1 cellular context compared by ENCODE assay signal in the genomic region with DNA sequence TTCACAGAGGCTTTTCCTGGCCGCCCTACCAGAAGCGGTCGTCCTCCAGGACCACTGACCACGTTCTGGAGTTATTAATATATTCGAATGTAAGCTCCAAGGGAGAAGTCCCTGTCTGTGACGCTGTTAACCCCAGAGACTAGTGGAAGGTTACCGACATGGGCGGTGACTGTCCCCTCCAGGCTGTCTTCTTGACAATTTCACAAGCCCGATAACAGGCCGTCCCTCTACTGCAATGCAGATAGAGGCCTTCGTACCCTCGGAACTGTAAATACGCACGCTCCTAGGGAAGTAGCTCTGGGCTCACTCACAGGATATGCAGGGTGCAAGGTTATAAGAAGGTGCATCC.
TF ChIP-seq lines count a peak whose summit lies in the region.

No MANE protein-coding gene starts in this region.

TF ChIP-seq in HepG2, 621 proteins besides CTCF, POLR2A, EP300 and RAD21 (continued from another document and continues in another):
- TF ChIP-seq, protein P1, sequence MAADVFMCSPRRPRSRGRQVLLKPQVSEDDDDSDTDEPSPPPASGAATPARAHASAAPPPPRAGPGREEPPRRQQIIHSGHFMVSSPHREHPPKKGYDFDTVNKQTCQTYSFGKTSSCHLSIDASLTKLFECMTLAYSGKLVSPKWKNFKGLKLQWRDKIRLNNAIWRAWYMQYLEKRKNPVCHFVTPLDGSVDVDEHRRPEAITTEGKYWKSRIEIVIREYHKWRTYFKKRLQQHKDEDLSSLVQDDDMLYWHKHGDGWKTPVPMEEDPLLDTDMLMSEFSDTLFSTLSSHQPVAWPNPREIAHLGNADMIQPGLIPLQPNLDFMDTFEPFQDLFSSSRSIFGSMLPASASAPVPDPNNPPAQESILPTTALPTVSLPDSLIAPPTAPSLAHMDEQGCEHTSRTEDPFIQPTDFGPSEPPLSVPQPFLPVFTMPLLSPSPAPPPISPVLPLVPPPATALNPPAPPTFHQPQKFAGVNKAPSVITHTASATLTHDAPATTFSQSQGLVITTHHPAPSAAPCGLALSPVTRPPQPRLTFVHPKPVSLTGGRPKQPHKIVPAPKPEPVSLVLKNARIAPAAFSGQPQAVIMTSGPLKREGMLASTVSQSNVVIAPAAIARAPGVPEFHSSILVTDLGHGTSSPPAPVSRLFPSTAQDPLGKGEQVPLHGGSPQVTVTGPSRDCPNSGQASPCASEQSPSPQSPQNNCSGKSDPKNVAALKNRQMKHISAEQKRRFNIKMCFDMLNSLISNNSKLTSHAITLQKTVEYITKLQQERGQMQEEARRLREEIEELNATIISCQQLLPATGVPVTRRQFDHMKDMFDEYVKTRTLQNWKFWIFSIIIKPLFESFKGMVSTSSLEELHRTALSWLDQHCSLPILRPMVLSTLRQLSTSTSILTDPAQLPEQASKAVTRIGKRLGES (CRISPR knock-in tag; IDR thresholded peaks at IDR 0.05; ENCODE audit: borderline replicate concordance) = no peak
- TF ChIP-seq, protein P2, sequence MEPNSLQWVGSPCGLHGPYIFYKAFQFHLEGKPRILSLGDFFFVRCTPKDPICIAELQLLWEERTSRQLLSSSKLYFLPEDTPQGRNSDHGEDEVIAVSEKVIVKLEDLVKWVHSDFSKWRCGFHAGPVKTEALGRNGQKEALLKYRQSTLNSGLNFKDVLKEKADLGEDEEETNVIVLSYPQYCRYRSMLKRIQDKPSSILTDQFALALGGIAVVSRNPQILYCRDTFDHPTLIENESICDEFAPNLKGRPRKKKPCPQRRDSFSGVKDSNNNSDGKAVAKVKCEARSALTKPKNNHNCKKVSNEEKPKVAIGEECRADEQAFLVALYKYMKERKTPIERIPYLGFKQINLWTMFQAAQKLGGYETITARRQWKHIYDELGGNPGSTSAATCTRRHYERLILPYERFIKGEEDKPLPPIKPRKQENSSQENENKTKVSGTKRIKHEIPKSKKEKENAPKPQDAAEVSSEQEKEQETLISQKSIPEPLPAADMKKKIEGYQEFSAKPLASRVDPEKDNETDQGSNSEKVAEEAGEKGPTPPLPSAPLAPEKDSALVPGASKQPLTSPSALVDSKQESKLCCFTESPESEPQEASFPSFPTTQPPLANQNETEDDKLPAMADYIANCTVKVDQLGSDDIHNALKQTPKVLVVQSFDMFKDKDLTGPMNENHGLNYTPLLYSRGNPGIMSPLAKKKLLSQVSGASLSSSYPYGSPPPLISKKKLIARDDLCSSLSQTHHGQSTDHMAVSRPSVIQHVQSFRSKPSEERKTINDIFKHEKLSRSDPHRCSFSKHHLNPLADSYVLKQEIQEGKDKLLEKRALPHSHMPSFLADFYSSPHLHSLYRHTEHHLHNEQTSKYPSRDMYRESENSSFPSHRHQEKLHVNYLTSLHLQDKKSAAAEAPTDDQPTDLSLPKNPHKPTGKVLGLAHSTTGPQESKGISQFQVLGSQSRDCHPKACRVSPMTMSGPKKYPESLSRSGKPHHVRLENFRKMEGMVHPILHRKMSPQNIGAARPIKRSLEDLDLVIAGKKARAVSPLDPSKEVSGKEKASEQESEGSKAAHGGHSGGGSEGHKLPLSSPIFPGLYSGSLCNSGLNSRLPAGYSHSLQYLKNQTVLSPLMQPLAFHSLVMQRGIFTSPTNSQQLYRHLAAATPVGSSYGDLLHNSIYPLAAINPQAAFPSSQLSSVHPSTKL (CRISPR knock-in tag; IDR thresholded peaks at IDR 0.05) = 0 out of 2 replicates have a peak, but pooled peaks have one; percentile 57
- TF ChIP-seq, protein P3, sequence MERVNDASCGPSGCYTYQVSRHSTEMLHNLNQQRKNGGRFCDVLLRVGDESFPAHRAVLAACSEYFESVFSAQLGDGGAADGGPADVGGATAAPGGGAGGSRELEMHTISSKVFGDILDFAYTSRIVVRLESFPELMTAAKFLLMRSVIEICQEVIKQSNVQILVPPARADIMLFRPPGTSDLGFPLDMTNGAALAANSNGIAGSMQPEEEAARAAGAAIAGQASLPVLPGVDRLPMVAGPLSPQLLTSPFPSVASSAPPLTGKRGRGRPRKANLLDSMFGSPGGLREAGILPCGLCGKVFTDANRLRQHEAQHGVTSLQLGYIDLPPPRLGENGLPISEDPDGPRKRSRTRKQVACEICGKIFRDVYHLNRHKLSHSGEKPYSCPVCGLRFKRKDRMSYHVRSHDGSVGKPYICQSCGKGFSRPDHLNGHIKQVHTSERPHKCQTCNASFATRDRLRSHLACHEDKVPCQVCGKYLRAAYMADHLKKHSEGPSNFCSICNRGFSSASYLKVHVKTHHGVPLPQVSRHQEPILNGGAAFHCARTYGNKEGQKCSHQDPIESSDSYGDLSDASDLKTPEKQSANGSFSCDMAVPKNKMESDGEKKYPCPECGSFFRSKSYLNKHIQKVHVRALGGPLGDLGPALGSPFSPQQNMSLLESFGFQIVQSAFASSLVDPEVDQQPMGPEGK (CRISPR knock-in tag; IDR thresholded peaks at IDR 0.05) = no peak
- TF ChIP-seq CEBPB (IDR thresholded peaks at IDR 0.05; ENCODE audit: borderline replicate concordance, low read depth, low read length) (peak; percentile 70), PITX1 (CRISPR knock-in tag; IDR thresholded peaks at IDR 0.05) (0 out of 2 replicates have a peak, but pooled peaks have one; percentile 14), ZNF546 (CRISPR knock-in tag; conservative IDR thresholded peaks at IDR 0.05) (no peak), FLYWCH1 (CRISPR knock-in tag; IDR thresholded peaks at IDR 0.05) (0 out of 2 replicates have a peak, but pooled peaks have one; percentile 27), ZNF180 (CRISPR knock-in tag; IDR thresholded peaks at IDR 0.05; ENCODE audit: borderline replicate concordance, low read depth) (no peak), ETV5 (CRISPR knock-in tag; IDR thresholded peaks at IDR 0.05; ENCODE audit: borderline replicate concordance) (peak; percentile 26; the same call in 1 of the 2 replicates), KLF6 (CRISPR knock-in tag; IDR thresholded peaks at IDR 0.05) (no peak), CREM (IDR thresholded peaks at IDR 0.05) (peak; percentile 37; the same call in 1 of the 2 replicates), CREM (CRISPR knock-in tag; IDR thresholded peaks at IDR 0.05) (no peak), ZNF792 (CRISPR knock-in tag; IDR thresholded peaks at IDR 0.05) (peak; percentile 74; the same call in 1 of the 2 replicates), ZNF354B (CRISPR knock-in tag; IDR thresholded peaks at IDR 0.05) (no peak), ATF7-NPFF (CRISPR knock-in tag; IDR thresholded peaks at IDR 0.05; ENCODE audit: low read depth) (no peak), ARNT2 (CRISPR knock-in tag; IDR thresholded peaks at IDR 0.05; ENCODE audit: low read depth) (no peak), POLR2G (IDR thresholded peaks at IDR 0.05; ENCODE audit: low read depth, low read length) (peak; percentile 73), ZNF615 (CRISPR knock-in tag; IDR thresholded peaks at IDR 0.05; ENCODE audit: borderline replicate concordance) (no peak), NONO (IDR thresholded peaks at IDR 0.05) (no peak), NONO (CRISPR knock-in tag; conservative IDR thresholded peaks at IDR 0.05) (no peak), RARA (CRISPR knock-in tag; IDR thresholded peaks at IDR 0.05) (peak; percentile 8; the same call in 1 of the 2 replicates), ZBTB8A (CRISPR knock-in tag; IDR thresholded peaks at IDR 0.05; ENCODE audit: borderline replicate concordance, low read depth) (no peak), ZNF577 (CRISPR knock-in tag; IDR thresholded peaks at IDR 0.05; ENCODE audit: borderline replicate concordance, low read depth) (no peak), SMAD3 (CRISPR knock-in tag; IDR thresholded peaks at IDR 0.05) (peak; percentile 76; the same call in 1 of the 2 replicates), TBX3 (IDR thresholded peaks at IDR 0.05; ENCODE audit: borderline replicate concordance) (no peak), ZNF614 (CRISPR knock-in tag; IDR thresholded peaks at IDR 0.05; ENCODE audit: borderline replicate concordance) (peak; percentile 83), ZFY (CRISPR knock-in tag; IDR thresholded peaks at IDR 0.05) (peak; percentile 81), FOXA1 (IDR thresholded peaks at IDR 0.05) (no peak), FOXA1 (CRISPR knock-in tag; IDR thresholded peaks at IDR 0.05) (peak; percentile 75), ZSCAN29 (CRISPR knock-in tag; conservative IDR thresholded peaks at IDR 0.05) (no peak), FOXO1 (CRISPR knock-in tag; IDR thresholded peaks at IDR 0.05) (0 out of 2 replicates have a peak, but pooled peaks have one; percentile 53), HNF4G (IDR thresholded peaks at IDR 0.05; ENCODE audit: borderline replicate concordance, low read depth, low read length) (0 out of 2 replicates have a peak, but pooled peaks have one; percentile 17), HNF4G (CRISPR knock-in tag; IDR thresholded peaks at IDR 0.05; ENCODE audit: borderline replicate concordance, low read depth) (no peak), ZNF749 (CRISPR knock-in tag; IDR thresholded peaks at IDR 0.05; ENCODE audit: borderline replicate concordance) (no peak), ISL2 (CRISPR knock-in tag; IDR thresholded peaks at IDR 0.05) (no peak), ELF3 (CRISPR knock-in tag; IDR thresholded peaks at IDR 0.05) (no peak)
- TF ChIP-seq, protein P4, sequence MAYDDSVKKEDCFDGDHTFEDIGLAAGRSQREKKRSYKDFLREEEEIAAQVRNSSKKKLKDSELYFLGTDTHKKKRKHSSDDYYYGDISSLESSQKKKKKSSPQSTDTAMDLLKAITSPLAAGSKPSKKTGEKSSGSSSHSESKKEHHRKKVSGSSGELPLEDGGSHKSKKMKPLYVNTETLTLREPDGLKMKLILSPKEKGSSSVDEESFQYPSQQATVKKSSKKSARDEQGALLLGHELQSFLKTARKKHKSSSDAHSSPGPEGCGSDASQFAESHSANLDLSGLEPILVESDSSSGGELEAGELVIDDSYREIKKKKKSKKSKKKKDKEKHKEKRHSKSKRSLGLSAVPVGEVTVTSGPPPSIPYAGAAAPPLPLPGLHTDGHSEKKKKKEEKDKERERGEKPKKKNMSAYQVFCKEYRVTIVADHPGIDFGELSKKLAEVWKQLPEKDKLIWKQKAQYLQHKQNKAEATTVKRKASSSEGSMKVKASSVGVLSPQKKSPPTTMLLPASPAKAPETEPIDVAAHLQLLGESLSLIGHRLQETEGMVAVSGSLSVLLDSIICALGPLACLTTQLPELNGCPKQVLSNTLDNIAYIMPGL (CRISPR knock-in tag; IDR thresholded peaks at IDR 0.05; ENCODE audit: borderline replicate concordance in 1 of 2, low read depth in 1 of 2) = 0 out of 4 replicates have a peak, but pooled peaks of 1 of the 2 experiments have one; percentile 0
- TF ChIP-seq, protein P5, sequence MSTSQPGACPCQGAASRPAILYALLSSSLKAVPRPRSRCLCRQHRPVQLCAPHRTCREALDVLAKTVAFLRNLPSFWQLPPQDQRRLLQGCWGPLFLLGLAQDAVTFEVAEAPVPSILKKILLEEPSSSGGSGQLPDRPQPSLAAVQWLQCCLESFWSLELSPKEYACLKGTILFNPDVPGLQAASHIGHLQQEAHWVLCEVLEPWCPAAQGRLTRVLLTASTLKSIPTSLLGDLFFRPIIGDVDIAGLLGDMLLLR (CRISPR knock-in tag; IDR thresholded peaks at IDR 0.05) = no peak
- TF ChIP-seq, protein P6, sequence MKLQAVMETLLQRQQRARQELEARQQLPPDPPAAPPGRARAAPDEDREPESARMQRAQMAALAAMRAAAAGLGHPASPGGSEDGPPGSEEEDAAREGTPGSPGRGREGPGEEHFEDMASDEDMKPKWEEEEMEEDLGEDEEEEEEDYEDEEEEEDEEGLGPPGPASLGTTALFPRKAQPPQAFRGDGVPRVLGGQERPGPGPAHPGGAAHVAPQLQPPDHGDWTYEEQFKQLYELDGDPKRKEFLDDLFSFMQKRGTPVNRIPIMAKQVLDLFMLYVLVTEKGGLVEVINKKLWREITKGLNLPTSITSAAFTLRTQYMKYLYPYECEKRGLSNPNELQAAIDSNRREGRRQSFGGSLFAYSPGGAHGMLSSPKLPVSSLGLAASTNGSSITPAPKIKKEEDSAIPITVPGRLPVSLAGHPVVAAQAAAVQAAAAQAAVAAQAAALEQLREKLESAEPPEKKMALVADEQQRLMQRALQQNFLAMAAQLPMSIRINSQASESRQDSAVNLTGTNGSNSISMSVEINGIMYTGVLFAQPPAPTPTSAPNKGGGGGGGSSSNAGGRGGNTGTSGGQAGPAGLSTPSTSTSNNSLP (IDR thresholded peaks at IDR 0.05; ENCODE audit: low read depth, low read length) = no peak
- TF ChIP-seq, protein P7, sequence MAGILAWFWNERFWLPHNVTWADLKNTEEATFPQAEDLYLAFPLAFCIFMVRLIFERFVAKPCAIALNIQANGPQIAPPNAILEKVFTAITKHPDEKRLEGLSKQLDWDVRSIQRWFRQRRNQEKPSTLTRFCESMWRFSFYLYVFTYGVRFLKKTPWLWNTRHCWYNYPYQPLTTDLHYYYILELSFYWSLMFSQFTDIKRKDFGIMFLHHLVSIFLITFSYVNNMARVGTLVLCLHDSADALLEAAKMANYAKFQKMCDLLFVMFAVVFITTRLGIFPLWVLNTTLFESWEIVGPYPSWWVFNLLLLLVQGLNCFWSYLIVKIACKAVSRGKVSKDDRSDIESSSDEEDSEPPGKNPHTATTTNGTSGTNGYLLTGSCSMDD (CRISPR knock-in tag; IDR thresholded peaks at IDR 0.05) = no peak
- TF ChIP-seq, protein P8, sequence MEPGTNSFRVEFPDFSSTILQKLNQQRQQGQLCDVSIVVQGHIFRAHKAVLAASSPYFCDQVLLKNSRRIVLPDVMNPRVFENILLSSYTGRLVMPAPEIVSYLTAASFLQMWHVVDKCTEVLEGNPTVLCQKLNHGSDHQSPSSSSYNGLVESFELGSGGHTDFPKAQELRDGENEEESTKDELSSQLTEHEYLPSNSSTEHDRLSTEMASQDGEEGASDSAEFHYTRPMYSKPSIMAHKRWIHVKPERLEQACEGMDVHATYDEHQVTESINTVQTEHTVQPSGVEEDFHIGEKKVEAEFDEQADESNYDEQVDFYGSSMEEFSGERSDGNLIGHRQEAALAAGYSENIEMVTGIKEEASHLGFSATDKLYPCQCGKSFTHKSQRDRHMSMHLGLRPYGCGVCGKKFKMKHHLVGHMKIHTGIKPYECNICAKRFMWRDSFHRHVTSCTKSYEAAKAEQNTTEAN (CRISPR knock-in tag; conservative IDR thresholded peaks at IDR 0.05) = no peak
- TF ChIP-seq, protein P9, sequence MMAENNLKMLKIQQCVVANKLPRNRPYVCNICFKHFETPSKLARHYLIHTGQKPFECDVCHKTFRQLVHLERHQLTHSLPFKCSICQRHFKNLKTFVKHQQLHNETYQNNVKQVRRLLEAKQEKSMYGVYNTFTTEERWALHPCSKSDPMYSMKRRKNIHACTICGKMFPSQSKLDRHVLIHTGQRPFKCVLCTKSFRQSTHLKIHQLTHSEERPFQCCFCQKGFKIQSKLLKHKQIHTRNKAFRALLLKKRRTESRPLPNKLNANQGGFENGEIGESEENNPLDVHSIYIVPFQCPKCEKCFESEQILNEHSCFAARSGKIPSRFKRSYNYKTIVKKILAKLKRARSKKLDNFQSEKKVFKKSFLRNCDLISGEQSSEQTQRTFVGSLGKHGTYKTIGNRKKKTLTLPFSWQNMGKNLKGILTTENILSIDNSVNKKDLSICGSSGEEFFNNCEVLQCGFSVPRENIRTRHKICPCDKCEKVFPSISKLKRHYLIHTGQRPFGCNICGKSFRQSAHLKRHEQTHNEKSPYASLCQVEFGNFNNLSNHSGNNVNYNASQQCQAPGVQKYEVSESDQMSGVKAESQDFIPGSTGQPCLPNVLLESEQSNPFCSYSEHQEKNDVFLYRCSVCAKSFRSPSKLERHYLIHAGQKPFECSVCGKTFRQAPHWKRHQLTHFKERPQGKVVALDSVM (CRISPR knock-in tag; IDR thresholded peaks at IDR 0.05) = no peak
- TF ChIP-seq, protein P10, sequence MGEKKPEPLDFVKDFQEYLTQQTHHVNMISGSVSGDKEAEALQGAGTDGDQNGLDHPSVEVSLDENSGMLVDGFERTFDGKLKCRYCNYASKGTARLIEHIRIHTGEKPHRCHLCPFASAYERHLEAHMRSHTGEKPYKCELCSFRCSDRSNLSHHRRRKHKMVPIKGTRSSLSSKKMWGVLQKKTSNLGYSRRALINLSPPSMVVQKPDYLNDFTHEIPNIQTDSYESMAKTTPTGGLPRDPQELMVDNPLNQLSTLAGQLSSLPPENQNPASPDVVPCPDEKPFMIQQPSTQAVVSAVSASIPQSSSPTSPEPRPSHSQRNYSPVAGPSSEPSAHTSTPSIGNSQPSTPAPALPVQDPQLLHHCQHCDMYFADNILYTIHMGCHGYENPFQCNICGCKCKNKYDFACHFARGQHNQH (CRISPR knock-in tag; IDR thresholded peaks at IDR 0.05) = peak; percentile 14; the same call in 1 of the 2 replicates
